In the genomic region with DNA sequence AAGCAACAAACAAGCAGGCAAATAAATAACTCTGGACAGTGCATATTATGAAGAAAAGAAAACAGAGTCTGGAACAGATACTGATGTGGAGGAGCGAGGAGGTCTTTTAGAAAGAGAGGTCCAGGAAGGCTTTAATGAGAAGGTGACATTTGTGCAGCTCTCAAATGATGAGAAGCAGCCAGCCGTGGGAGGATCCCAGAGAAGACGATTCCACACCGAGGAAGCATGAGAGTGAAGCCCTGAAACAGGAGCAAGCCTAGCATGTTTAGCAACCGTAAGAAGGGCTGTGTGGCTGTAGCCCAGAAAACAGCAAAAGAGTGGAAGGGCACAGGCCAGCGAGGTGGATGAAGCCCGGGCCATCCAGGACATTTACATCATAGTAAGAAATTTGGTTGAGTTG, we compare ENCODE assay signal across 23 cellular contexts.
DNase-seq lines count a peak whose midpoint lies in the region; ATAC-seq, FAIRE-seq and TF ChIP-seq lines count a peak whose summit lies in the region.
"Had no signal": no experiment of that assay in that cellular context is flagged by ENCODE, and none has a peak within 500 bp of the region (broad histone marks: within the 10 kb centered on the region; RNA-seq: fewer than 3 reads in every experiment).

No MANE protein-coding gene starts in this region.

- peaks cover 14 to 27% of the 10 kb centered on the region in 2 experiments for H3K4me1 ChIP-seq in HCT116 (ENCODE audit: control insufficient read depth in 1 of 2, insufficient read depth in 2 of 2, low read length in 2 of 2)
- H3K4me1 ChIP-seq in SJSA1 (replicated peaks): peaks cover 28% of the 10 kb centered on the region
- H3K4me1 ChIP-seq in skeletal muscle satellite cell (ENCODE audit: control insufficient read depth, insufficient read depth, low read length): peaks cover 47% of the 10 kb centered on the region
- H3K4me1 ChIP-seq: stomach, transverse colon had no signal

- ATAC-seq in HCT116: peak; percentile 35; the same call in 1 of the 2 replicates
- no peak for ATAC-seq in HG02759 (IDR thresholded peaks at IDR 0.05; ENCODE audit: unreplicated experiment)
- ATAC-seq: activated CD8-positive, alpha-beta T cell treated with anti-CD3 and anti-CD28 coated beads for 36 hours had no signal

- H3K36me3 ChIP-seq in HCT116 (ENCODE audit: control insufficient read depth in 1 of 2, insufficient read depth in 2 of 2, low read length in 2 of 2) (no peaks in the 10 kb centered on the region), SJSA1 (no peaks in the 10 kb centered on the region), skeletal muscle satellite cell (ENCODE audit: insufficient read depth, low read length) (no peaks in the 10 kb centered on the region)
- H3K36me3 ChIP-seq: HAP-1, stomach, transverse colon had no signal

- FAIRE-seq in GM12892 (lab: Jason Lieb, UNC): no peak
- FAIRE-seq: frontal cortex, GM18507 had no signal

- H3K27ac ChIP-seq in HCT116 (ENCODE audit: low read depth, low read length) (peak overlapping the region; percentile 63; the same call in 1 of the 2 replicates), SJSA1 (peak overlapping the region; percentile 73)
- H3K27ac ChIP-seq: coronary artery, HL-60, stomach, transverse colon had no signal

- DNase-seq in HCT116 (ENCODE audit: low read depth, low spot score) (no peak), SJSA1 (ENCODE audit: low read depth in 1 of 2, low spot score in 2 of 2) (no peak), islet precursor cell (peak; percentile 58), KG1 (lab: John Stamatoyannopoulos, UW) (no peak), GM12892 (ENCODE audit: insufficient read length) (no peak)
- DNase-seq: activated CD4-positive, alpha-beta T cell treated with anti-CD3 and anti-CD28 coated beads for 1 hour; activated CD8-positive, alpha-beta T cell treated with anti-CD3 and anti-CD28 coated beads for 36 hours; amygdala; DND-41; effector memory CD4-positive, alpha-beta T cell; left cardiac atrium; NCI-H187; NCI-H2171 treated with DMSO at 0.1 percent for 48 hours; NCI-H524 treated with DMSO at 0.1 percent for 48 hours; stomach; transverse colon had no signal

- H3K4me3 ChIP-seq in HCT116 (replicated peaks in 1 of 2; ENCODE audit: low read depth in 1 of 2, low read length in 2 of 2) (peak overlapping the region in 1 of 2 experiments; percentile 33; a peak in 2 of 4 replicates), SJSA1 (no peak overlapping the region), skeletal muscle satellite cell (ENCODE audit: low read length) (no peak overlapping the region)
- H3K4me3 ChIP-seq: coronary artery, HAP-1, stomach, transverse colon had no signal

- H3K27me3 ChIP-seq in HCT116 (ENCODE audit: insufficient read depth, low read length) (no peaks in the 10 kb centered on the region), SJSA1 (replicated peaks) (no peaks in the 10 kb centered on the region), skeletal muscle satellite cell (ENCODE audit: control insufficient read depth, insufficient read depth, low read length) (no peaks in the 10 kb centered on the region)
- H3K27me3 ChIP-seq: stomach, transverse colon had no signal

- CTCF ChIA-PET in HCT116 (lab: Charles Lee): no interaction called here

- intact Hi-C loops in HCT116 (cut with micrococcal nuclease): no loop called here

- H2AFZ ChIP-seq in HCT116 (ENCODE audit: low read depth, low read length, poor library complexity, severe bottlenecking): no peak overlapping the region

- TF ChIP-seq RAD21 in HCT116 (IDR thresholded peaks at IDR 0.05; ENCODE audit: low read depth): no peak

- H3K9me2 ChIP-seq in HCT116 (ENCODE audit: insufficient read depth): no peaks in the 10 kb centered on the region

- RAD21 ChIA-PET in HCT116 (lab: Charles Lee; ENCODE audit: low non-redundant PET in 1 of 2, low total read pairs in 2 of 2, uncharacterized antibody in 2 of 2, unreplicated experiment in 2 of 2): no interaction called here

- TF ChIP-seq CTCF in HCT116 (IDR thresholded peaks at IDR 0.05 in 2 of 3, conservative IDR thresholded peaks at IDR 0.05 in 1 of 3; ENCODE audit: borderline replicate concordance in 1 of 3, insufficient read depth in 1 of 3, low read depth in 2 of 3, low read length in 2 of 3): no peak

- H3K79me2 ChIP-seq in HCT116 (ENCODE audit: insufficient read depth, low read length): no peaks in the 10 kb centered on the region

- H3K4me2 ChIP-seq in HCT116 (ENCODE audit: low read length): peak overlapping the region; percentile 70
- peak overlapping the region; percentile 26 for H3K4me2 ChIP-seq in skeletal muscle satellite cell (ENCODE audit: low read length)

- H4K20me1 ChIP-seq in HCT116 (ENCODE audit: insufficient read depth): no peaks in the 10 kb centered on the region

- H3K9ac ChIP-seq in HCT116 (ENCODE audit: low read length) (peak overlapping the region; percentile 39), skeletal muscle satellite cell (ENCODE audit: low read depth, low read length) (peak overlapping the region; percentile 72)

- TF ChIP-seq POLR2A in HCT116 (IDR thresholded peaks at IDR 0.05; ENCODE audit: borderline replicate concordance, extremely low read depth, insufficient read depth, insufficient read length): no peak
- no peak for TF ChIP-seq POLR2A in GM12892 (IDR thresholded peaks at IDR 0.05; ENCODE audit: low read depth, low read length)

- no peaks in the 10 kb centered on the region for H3K9me3 ChIP-seq in HCT116 (ENCODE audit: control insufficient read depth in 1 of 2, insufficient read depth in 1 of 2, low read depth in 1 of 2, low read length in 2 of 2)
- no peaks in the 10 kb centered on the region for H3K9me3 ChIP-seq in SJSA1 (replicated peaks)
- H3K9me3 ChIP-seq in skeletal muscle satellite cell (replicated peaks; ENCODE audit: low read length): no peaks in the 10 kb centered on the region
- H3K9me3 ChIP-seq: HAP-1, stomach, transverse colon had no signal

- no TSS peak for BruUV-seq in HCT116 (replicated peaks; lab: Mats Ljungman, UMichigan)

- POLR2A ChIA-PET in HCT116 (lab: Charles Lee): no interaction called here

TF ChIP-seq in HCT116, 20 proteins besides CTCF, POLR2A, EP300 and RAD21:
- TF ChIP-seq EZH2 (IDR thresholded peaks at IDR 0.05) (no peak), ZFX (IDR thresholded peaks at IDR 0.05) (no peak), SRF (IDR thresholded peaks at IDR 0.05; ENCODE audit: low read depth) (no peak)
